In genomic region chr22:30047364-30047738, GRCh38 we compare ENCODE assay signal across 10 cellular contexts. TPM values are rescaled to one million over a fixed set of nuclear protein-coding genes. Genes with fewer than 3 reads are reported as not detected.
DNase-seq lines count a peak whose midpoint lies in the region; ATAC-seq and TF ChIP-seq lines count a peak whose summit lies in the region.
"Had no signal": no experiment of that assay in that cellular context is flagged by ENCODE, and none has a peak within 500 bp of the region (broad histone marks: within the 10 kb centered on the region; RNA-seq: fewer than 3 reads in every experiment).

No MANE protein-coding gene starts in this region.

- H3K4me3 ChIP-seq in AG04450 (ENCODE audit: low read depth, low read length), result no peak overlapping the region

- no peak overlapping the region for H3K4me3 Mint-ChIP-seq in progenitor cell of endocrine pancreas (ENCODE audit: low read depth)

- H3K27ac ChIP-seq in AG04450 (ENCODE audit: low read depth, low read length), result no peak overlapping the region

- peaks cover 4% of the 10 kb centered on the region for H3K4me1 Mint-ChIP-seq in progenitor cell of endocrine pancreas (ENCODE audit: low read depth)

- ATAC-seq in GM18502 (IDR thresholded peaks at IDR 0.05; ENCODE audit: poor library complexity, unreplicated experiment), result no peak

- peaks cover 11% of the 10 kb centered on the region; the same call in 1 of the 2 replicates for H3K9me3 ChIP-seq in AG04450 (ENCODE audit: control insufficient read depth, insufficient read depth, low read length)

- no peaks in the 10 kb centered on the region for H3K36me3 Mint-ChIP-seq in progenitor cell of endocrine pancreas (ENCODE audit: insufficient read depth)

- no peak overlapping the region for H3K27ac Mint-ChIP-seq in progenitor cell of endocrine pancreas

- DNase-seq in AG04450 (ENCODE audit: low read depth, low spot score) (no peak), GM20000 (ENCODE audit: low spot score) (peak; percentile 38), T follicular helper cell (ENCODE audit: low read depth) (peak; percentile 4), germinal center (ENCODE audit: low spot score) (peak; percentile 51), NCI-H187 treated with DMSO at 0.1 percent for 48 hours (lab: John Stamatoyannopoulos, UW) (no peak), progenitor cell of endocrine pancreas (ENCODE audit: low spot score, unreplicated experiment) (no peak), foreskin melanocyte (no peak)
- DNase-seq: effector CD8-positive, alpha-beta T cell; mammary epithelial cell had no signal

- POLR2A ChIA-PET in AG04450 (lab: Yijun Ruan, JAX), result no interaction called here

- peaks cover 8% of the 10 kb centered on the region for H3K27me3 Mint-ChIP-seq in progenitor cell of endocrine pancreas

- TF ChIP-seq CTCF in AG04450 (IDR thresholded peaks at IDR 0.05; ENCODE audit: low read depth, low read length) (0 out of 2 replicates have a peak, but pooled peaks have one; percentile 2), GM20000 (IDR thresholded peaks at IDR 0.05; ENCODE audit: extremely low read depth, missing control alignments) (no peak), progenitor cell of endocrine pancreas (IDR thresholded peaks at IDR 0.05; ENCODE audit: unreplicated experiment) (no peak)

- peaks cover 3% of the 10 kb centered on the region for H3K27me3 ChIP-seq in AG04450 (ENCODE audit: control insufficient read depth, insufficient read depth, low read length)

- CTCF ChIA-PET in AG04450 (lab: Charles Lee), result no interaction called here

- no peaks in the 10 kb centered on the region for H3K9me3 Mint-ChIP-seq in progenitor cell of endocrine pancreas (ENCODE audit: low read depth)

RNA-seq across cellular contexts. Expression of gene HORMAD2, which starts 32.9 kb away (rescaled TPM):
- not detected in 2 replicates for polyA plus RNA-seq in AG04450 (2011; rRNA removed)
- not detected in 2 replicates for polyA minus RNA-seq in AG04450 (2011; rRNA and poly(A)+ RNA removed)
- not detected in 2 replicates for total RNA-seq in progenitor cell of endocrine pancreas
- total RNA-seq: mammary epithelial cell had no signal
- polyA plus RNA-seq: mammary epithelial cell had no signal

Comparison
In these comparisons a context has a peak if more than half of its experiments do, and no peak if none do; other contexts are left out.
1. DNase-seq: peak in GM20000 (single experiment), T follicular helper cell (single experiment) and germinal center (single experiment); none in AG04450 (single experiment), NCI-H187 treated with DMSO at 0.1 percent for 48 hours (single experiment), progenitor cell of endocrine pancreas (single experiment) and foreskin melanocyte (single experiment).